ENCODE assay signal across 1 cellular context in genomic region chr17:40168262-40168832, GRCh38.
A peak's percentile ranks its signal among the peaks of the same experiment; 100 is the strongest.
TF ChIP-seq lines count a peak whose summit lies in the region.

No MANE protein-coding gene starts in this region.

TF ChIP-seq in HepG2, 621 proteins besides CTCF, POLR2A, EP300 and RAD21 (continued from another document):
- TF ChIP-seq ZNF770 (CRISPR knock-in tag; IDR thresholded peaks at IDR 0.05) (no peak), KAT8 (CRISPR knock-in tag; IDR thresholded peaks at IDR 0.05) (peak; percentile 43; the same call in 1 of the 2 replicates), THAP7 (CRISPR knock-in tag; IDR thresholded peaks at IDR 0.05) (0 out of 2 replicates have a peak, but pooled peaks have one; percentile 46), ZNF251 (CRISPR knock-in tag; IDR thresholded peaks at IDR 0.05) (0 out of 2 replicates have a peak, but pooled peaks have one; percentile 47), KDM6A (CRISPR knock-in tag; IDR thresholded peaks at IDR 0.05; ENCODE audit: low read depth) (no peak), BCL6 (CRISPR knock-in tag; IDR thresholded peaks at IDR 0.05) (no peak), PAXIP1 (CRISPR knock-in tag; conservative IDR thresholded peaks at IDR 0.05) (0 out of 2 replicates have a peak, but pooled peaks have one; percentile 19), RXRA (CRISPR knock-in tag; IDR thresholded peaks at IDR 0.05) (0 out of 2 replicates have a peak, but pooled peaks have one; percentile 13), ELF4 (CRISPR knock-in tag; IDR thresholded peaks at IDR 0.05; ENCODE audit: borderline replicate concordance) (no peak), ZFX (CRISPR knock-in tag; IDR thresholded peaks at IDR 0.05; ENCODE audit: low read depth) (no peak), RCOR2 (CRISPR knock-in tag; IDR thresholded peaks at IDR 0.05) (no peak), MED1 (CRISPR knock-in tag; IDR thresholded peaks at IDR 0.05) (peak; percentile 19; the same call in 1 of the 2 replicates), CENPBD1 (CRISPR knock-in tag; IDR thresholded peaks at IDR 0.05; ENCODE audit: borderline replicate concordance, low read depth) (no peak), HNRNPH1 (optimal IDR thresholded peaks at IDR 0.05; ENCODE audit: low read depth, low read length) (no peak), ZNF160 (CRISPR knock-in tag; IDR thresholded peaks at IDR 0.05) (no peak), DNMT1 (CRISPR knock-in tag; IDR thresholded peaks at IDR 0.05) (no peak), STAT6 (CRISPR knock-in tag; IDR thresholded peaks at IDR 0.05; ENCODE audit: borderline replicate concordance) (no peak), THAP11 (CRISPR knock-in tag; IDR thresholded peaks at IDR 0.05) (peak; percentile 52; the same call in 1 of the 2 replicates), PLRG1 (conservative IDR thresholded peaks at IDR 0.05) (no peak), E2F5 (CRISPR knock-in tag; conservative IDR thresholded peaks at IDR 0.05) (no peak), SETDB1 (CRISPR knock-in tag; IDR thresholded peaks at IDR 0.05; ENCODE audit: borderline replicate concordance) (no peak), SUZ12 (IDR thresholded peaks at IDR 0.05; ENCODE audit: low read depth, low read length) (no peak), NONO (IDR thresholded peaks at IDR 0.05) (no peak), NONO (CRISPR knock-in tag; conservative IDR thresholded peaks at IDR 0.05) (no peak), HMG20B (CRISPR knock-in tag; conservative IDR thresholded peaks at IDR 0.05) (no peak), SPEN (CRISPR knock-in tag; IDR thresholded peaks at IDR 0.05; ENCODE audit: low read depth) (no peak), ZNF761 (CRISPR knock-in tag; conservative IDR thresholded peaks at IDR 0.05) (0 out of 2 replicates have a peak, but pooled peaks have one; percentile 50), ZNF775 (CRISPR knock-in tag; IDR thresholded peaks at IDR 0.05; ENCODE audit: borderline replicate concordance) (peak; percentile 96), GATAD1 (CRISPR knock-in tag; IDR thresholded peaks at IDR 0.05) (no peak), NFYB (CRISPR knock-in tag; IDR thresholded peaks at IDR 0.05) (no peak), MED8 (CRISPR knock-in tag; IDR thresholded peaks at IDR 0.05; ENCODE audit: insufficient replicate concordance) (no peak), ZNF780A (CRISPR knock-in tag; IDR thresholded peaks at IDR 0.05) (no peak), ZNF230 (CRISPR knock-in tag; IDR thresholded peaks at IDR 0.05) (0 out of 2 replicates have a peak, but pooled peaks have one; percentile 13), ZBTB8A (CRISPR knock-in tag; IDR thresholded peaks at IDR 0.05; ENCODE audit: borderline replicate concordance, low read depth) (no peak), ZNF225 (CRISPR knock-in tag; IDR thresholded peaks at IDR 0.05) (no peak), ZMYM3 (CRISPR knock-in tag; IDR thresholded peaks at IDR 0.05) (no peak), ZNF318 (CRISPR knock-in tag; IDR thresholded peaks at IDR 0.05) (no peak), GTF2F1 (IDR thresholded peaks at IDR 0.05; ENCODE audit: low read length) (no peak), ZGPAT (CRISPR knock-in tag; IDR thresholded peaks at IDR 0.05) (0 out of 2 replicates have a peak, but pooled peaks have one; percentile 30), ZBTB3 (CRISPR knock-in tag; IDR thresholded peaks at IDR 0.05; ENCODE audit: borderline replicate concordance, low read depth) (0 out of 2 replicates have a peak, but pooled peaks have one; percentile 56)
